1 cellular context compared by ENCODE assay signal in the genomic region with DNA sequence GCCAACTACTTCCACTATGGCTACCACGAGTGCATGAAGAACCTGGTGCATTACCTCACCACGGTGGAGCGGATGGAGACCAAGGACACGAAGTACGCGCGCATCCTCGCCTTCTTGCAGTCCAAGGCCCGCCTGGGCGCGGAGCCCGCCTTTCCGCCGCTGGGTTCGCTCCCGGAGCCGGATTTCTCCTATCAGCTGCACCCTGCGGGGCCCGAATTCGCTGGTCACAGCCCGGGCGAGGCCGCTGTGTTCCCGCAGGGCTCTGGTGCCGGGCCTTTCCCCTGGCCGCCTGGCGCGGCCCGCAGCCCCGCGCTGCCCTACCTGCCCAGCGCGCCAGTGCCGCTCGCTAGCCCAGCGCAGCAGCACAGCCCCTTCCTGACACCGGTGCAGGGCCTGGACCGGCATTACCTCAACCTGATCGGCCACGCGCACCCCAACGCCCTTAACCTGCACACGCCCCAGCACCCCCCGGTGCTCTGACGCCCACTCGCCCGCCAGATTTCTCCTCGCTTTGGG.
TF ChIP-seq lines count a peak whose summit lies in the region.

No MANE protein-coding gene starts in this region.

TF ChIP-seq in HEK293, 187 proteins besides CTCF, POLR2A, EP300 and RAD21 (continued from another document):
- TF ChIP-seq ZNF292 (tag by site-specific recombination; IDR thresholded peaks at IDR 0.05; ENCODE audit: borderline replicate concordance, low read depth) (no peak), ZNF274 (IDR thresholded peaks at IDR 0.05; ENCODE audit: low read length) (no peak), ZNF274 (tag by site-specific recombination; IDR thresholded peaks at IDR 0.05; ENCODE audit: borderline replicate concordance) (no peak), ZBTB20 (tag by site-specific recombination; IDR thresholded peaks at IDR 0.05) (peak; percentile 40; the same call in 1 of the 2 replicates), ZBTB6 (tag by site-specific recombination; IDR thresholded peaks at IDR 0.05) (no peak), ZNF510 (tag by site-specific recombination; IDR thresholded peaks at IDR 0.05; ENCODE audit: insufficient replicate concordance) (no peak), ZNF221 (tag by site-specific recombination; IDR thresholded peaks at IDR 0.05; ENCODE audit: borderline replicate concordance) (no peak), ZNF639 (tag by site-specific recombination; IDR thresholded peaks at IDR 0.05) (no peak), ZNF2 (tag by site-specific recombination; IDR thresholded peaks at IDR 0.05) (no peak), ZFHX2 (tag by site-specific recombination; conservative IDR thresholded peaks at IDR 0.05) (peak; percentile 50), ZNF571 (tag by site-specific recombination; IDR thresholded peaks at IDR 0.05) (no peak), ZBTB26 (tag by site-specific recombination; optimal IDR thresholded peaks at IDR 0.05) (peak; percentile 72), ZBTB21 (tag by site-specific recombination; IDR thresholded peaks at IDR 0.05) (no peak), ZNF394 (tag by site-specific recombination; IDR thresholded peaks at IDR 0.05; ENCODE audit: borderline replicate concordance) (no peak), ZNF501 (tag by site-specific recombination; IDR thresholded peaks at IDR 0.05) (no peak), ZNF26 (tag by site-specific recombination; IDR thresholded peaks at IDR 0.05) (no peak), ZNF23 (tag by site-specific recombination; IDR thresholded peaks at IDR 0.05; ENCODE audit: borderline replicate concordance) (no peak), ZNF169 (tag by site-specific recombination; IDR thresholded peaks at IDR 0.05) (no peak), ZNF423 (tag by site-specific recombination; IDR thresholded peaks at IDR 0.05) (no peak), ZBTB8A (tag by site-specific recombination; IDR thresholded peaks at IDR 0.05) (peak; percentile 74), ZNF112 (tag by site-specific recombination; IDR thresholded peaks at IDR 0.05) (no peak), SCRT2 (tag by site-specific recombination; IDR thresholded peaks at IDR 0.05) (no peak)
- TF ChIP-seq, protein P1, sequence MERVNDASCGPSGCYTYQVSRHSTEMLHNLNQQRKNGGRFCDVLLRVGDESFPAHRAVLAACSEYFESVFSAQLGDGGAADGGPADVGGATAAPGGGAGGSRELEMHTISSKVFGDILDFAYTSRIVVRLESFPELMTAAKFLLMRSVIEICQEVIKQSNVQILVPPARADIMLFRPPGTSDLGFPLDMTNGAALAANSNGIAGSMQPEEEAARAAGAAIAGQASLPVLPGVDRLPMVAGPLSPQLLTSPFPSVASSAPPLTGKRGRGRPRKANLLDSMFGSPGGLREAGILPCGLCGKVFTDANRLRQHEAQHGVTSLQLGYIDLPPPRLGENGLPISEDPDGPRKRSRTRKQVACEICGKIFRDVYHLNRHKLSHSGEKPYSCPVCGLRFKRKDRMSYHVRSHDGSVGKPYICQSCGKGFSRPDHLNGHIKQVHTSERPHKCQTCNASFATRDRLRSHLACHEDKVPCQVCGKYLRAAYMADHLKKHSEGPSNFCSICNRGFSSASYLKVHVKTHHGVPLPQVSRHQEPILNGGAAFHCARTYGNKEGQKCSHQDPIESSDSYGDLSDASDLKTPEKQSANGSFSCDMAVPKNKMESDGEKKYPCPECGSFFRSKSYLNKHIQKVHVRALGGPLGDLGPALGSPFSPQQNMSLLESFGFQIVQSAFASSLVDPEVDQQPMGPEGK (tag by site-specific recombination; IDR thresholded peaks at IDR 0.05), result no peak
TF ChIP-seq in HEK293: peak in this region for 5.
